1 cellular context compared by ENCODE assay signal in the genomic region with DNA sequence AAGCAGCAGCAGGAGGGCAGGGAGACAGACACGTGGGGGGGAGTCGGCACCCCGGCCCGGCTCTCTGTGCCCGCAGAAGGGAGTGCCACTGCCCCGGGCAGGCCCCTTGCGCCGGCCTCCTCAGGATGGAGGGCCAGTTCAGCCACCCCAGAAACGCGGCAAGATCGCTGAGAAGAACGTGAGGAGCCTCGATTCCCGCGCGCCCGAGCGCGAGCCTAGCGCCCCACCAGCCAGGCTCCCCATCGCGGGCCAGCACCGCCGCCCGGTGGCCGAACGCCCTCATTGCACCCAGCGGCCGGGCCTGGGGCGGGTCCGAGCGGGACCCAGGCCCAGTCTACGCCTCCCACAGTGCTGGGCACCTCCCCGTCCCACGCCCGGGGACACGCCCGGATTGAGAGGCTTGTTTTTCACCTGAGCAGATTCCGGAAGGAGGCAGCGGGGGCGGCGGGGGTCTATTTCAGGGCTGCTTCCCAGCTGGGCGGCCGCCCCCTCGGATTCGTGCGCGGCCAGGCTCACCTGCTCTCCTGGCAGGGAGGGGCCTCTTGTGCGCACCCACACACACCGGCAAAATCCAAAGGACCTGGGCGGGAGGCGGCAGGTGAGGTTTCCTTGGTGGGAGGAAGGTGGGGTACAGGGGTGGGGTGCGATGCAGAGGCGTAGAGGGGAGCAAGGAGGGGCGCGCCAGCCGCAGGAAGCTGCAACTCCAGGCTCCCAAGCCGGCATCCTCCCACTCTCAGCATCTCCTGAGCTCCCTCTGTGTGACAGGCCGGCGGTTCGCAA.
TF ChIP-seq lines count a peak whose summit lies in the region.

No MANE protein-coding gene starts in this region.

TF ChIP-seq in K562, 482 proteins besides CTCF, POLR2A, EP300 and RAD21 (continued from another document and continues in another):
- TF ChIP-seq ZNF224 (CRISPR knock-in tag; IDR thresholded peaks at IDR 0.05) = 0 out of 2 replicates have a peak, but pooled peaks have one; percentile 44
- TF ChIP-seq, protein P1, sequence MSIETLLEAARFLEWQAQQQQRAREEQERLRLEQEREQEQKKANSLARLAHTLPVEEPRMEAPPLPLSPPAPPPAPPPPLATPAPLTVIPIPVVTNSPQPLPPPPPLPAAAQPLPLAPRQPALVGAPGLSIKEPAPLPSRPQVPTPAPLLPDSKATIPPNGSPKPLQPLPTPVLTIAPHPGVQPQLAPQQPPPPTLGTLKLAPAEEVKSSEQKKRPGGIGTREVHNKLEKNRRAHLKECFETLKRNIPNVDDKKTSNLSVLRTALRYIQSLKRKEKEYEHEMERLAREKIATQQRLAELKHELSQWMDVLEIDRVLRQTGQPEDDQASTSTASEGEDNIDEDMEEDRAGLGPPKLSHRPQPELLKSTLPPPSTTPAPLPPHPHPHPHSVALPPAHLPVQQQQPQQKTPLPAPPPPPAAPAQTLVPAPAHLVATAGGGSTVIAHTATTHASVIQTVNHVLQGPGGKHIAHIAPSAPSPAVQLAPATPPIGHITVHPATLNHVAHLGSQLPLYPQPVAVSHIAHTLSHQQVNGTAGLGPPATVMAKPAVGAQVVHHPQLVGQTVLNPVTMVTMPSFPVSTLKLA (conservative IDR thresholded peaks at IDR 0.05) = 0 out of 4 replicates have a peak, but pooled peaks of 1 of the 2 experiments have one; percentile 19
- TF ChIP-seq MTA3 (IDR thresholded peaks at IDR 0.05; ENCODE audit: borderline replicate concordance) = 0 out of 2 replicates have a peak, but pooled peaks have one; percentile 19
- TF ChIP-seq, protein P2, sequence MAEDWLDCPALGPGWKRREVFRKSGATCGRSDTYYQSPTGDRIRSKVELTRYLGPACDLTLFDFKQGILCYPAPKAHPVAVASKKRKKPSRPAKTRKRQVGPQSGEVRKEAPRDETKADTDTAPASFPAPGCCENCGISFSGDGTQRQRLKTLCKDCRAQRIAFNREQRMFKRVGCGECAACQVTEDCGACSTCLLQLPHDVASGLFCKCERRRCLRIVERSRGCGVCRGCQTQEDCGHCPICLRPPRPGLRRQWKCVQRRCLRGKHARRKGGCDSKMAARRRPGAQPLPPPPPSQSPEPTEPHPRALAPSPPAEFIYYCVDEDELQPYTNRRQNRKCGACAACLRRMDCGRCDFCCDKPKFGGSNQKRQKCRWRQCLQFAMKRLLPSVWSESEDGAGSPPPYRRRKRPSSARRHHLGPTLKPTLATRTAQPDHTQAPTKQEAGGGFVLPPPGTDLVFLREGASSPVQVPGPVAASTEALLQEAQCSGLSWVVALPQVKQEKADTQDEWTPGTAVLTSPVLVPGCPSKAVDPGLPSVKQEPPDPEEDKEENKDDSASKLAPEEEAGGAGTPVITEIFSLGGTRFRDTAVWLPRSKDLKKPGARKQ (CRISPR knock-in tag; IDR thresholded peaks at IDR 0.05) = no peak
- TF ChIP-seq PCBP1 (IDR thresholded peaks at IDR 0.05; ENCODE audit: low read depth, low read length, poor library complexity, severe bottlenecking) = peak; percentile 34
- TF ChIP-seq GATA2 (CRISPR knock-in tag; IDR thresholded peaks at IDR 0.05) = 0 out of 2 replicates have a peak, but pooled peaks have one; percentile 27
- no peak for TF ChIP-seq NBN (IDR thresholded peaks at IDR 0.05; ENCODE audit: low read depth)
- TF ChIP-seq, protein P3, sequence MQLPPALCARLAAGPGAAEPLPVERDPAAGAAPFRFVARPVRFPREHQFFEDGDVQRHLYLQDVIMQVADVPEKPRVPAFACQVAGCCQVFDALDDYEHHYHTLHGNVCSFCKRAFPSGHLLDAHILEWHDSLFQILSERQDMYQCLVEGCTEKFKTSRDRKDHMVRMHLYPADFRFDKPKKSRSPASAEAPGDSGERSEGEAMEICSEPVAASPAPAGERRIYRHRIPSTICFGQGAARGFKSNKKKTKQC (CRISPR knock-in tag; IDR thresholded peaks at IDR 0.05) = peak; percentile 80; the same call in 1 of the 2 replicates
- no peak for TF ChIP-seq FOXM1 (IDR thresholded peaks at IDR 0.05; ENCODE audit: low read depth)
- TF ChIP-seq FOXM1 (CRISPR knock-in tag; IDR thresholded peaks at IDR 0.05; ENCODE audit: low read depth) = peak; percentile 62; the same call in 1 of the 2 replicates
- no peak for TF ChIP-seq ZBTB8A (IDR thresholded peaks at IDR 0.05; ENCODE audit: partially characterized antibody)
- TF ChIP-seq, protein P4, sequence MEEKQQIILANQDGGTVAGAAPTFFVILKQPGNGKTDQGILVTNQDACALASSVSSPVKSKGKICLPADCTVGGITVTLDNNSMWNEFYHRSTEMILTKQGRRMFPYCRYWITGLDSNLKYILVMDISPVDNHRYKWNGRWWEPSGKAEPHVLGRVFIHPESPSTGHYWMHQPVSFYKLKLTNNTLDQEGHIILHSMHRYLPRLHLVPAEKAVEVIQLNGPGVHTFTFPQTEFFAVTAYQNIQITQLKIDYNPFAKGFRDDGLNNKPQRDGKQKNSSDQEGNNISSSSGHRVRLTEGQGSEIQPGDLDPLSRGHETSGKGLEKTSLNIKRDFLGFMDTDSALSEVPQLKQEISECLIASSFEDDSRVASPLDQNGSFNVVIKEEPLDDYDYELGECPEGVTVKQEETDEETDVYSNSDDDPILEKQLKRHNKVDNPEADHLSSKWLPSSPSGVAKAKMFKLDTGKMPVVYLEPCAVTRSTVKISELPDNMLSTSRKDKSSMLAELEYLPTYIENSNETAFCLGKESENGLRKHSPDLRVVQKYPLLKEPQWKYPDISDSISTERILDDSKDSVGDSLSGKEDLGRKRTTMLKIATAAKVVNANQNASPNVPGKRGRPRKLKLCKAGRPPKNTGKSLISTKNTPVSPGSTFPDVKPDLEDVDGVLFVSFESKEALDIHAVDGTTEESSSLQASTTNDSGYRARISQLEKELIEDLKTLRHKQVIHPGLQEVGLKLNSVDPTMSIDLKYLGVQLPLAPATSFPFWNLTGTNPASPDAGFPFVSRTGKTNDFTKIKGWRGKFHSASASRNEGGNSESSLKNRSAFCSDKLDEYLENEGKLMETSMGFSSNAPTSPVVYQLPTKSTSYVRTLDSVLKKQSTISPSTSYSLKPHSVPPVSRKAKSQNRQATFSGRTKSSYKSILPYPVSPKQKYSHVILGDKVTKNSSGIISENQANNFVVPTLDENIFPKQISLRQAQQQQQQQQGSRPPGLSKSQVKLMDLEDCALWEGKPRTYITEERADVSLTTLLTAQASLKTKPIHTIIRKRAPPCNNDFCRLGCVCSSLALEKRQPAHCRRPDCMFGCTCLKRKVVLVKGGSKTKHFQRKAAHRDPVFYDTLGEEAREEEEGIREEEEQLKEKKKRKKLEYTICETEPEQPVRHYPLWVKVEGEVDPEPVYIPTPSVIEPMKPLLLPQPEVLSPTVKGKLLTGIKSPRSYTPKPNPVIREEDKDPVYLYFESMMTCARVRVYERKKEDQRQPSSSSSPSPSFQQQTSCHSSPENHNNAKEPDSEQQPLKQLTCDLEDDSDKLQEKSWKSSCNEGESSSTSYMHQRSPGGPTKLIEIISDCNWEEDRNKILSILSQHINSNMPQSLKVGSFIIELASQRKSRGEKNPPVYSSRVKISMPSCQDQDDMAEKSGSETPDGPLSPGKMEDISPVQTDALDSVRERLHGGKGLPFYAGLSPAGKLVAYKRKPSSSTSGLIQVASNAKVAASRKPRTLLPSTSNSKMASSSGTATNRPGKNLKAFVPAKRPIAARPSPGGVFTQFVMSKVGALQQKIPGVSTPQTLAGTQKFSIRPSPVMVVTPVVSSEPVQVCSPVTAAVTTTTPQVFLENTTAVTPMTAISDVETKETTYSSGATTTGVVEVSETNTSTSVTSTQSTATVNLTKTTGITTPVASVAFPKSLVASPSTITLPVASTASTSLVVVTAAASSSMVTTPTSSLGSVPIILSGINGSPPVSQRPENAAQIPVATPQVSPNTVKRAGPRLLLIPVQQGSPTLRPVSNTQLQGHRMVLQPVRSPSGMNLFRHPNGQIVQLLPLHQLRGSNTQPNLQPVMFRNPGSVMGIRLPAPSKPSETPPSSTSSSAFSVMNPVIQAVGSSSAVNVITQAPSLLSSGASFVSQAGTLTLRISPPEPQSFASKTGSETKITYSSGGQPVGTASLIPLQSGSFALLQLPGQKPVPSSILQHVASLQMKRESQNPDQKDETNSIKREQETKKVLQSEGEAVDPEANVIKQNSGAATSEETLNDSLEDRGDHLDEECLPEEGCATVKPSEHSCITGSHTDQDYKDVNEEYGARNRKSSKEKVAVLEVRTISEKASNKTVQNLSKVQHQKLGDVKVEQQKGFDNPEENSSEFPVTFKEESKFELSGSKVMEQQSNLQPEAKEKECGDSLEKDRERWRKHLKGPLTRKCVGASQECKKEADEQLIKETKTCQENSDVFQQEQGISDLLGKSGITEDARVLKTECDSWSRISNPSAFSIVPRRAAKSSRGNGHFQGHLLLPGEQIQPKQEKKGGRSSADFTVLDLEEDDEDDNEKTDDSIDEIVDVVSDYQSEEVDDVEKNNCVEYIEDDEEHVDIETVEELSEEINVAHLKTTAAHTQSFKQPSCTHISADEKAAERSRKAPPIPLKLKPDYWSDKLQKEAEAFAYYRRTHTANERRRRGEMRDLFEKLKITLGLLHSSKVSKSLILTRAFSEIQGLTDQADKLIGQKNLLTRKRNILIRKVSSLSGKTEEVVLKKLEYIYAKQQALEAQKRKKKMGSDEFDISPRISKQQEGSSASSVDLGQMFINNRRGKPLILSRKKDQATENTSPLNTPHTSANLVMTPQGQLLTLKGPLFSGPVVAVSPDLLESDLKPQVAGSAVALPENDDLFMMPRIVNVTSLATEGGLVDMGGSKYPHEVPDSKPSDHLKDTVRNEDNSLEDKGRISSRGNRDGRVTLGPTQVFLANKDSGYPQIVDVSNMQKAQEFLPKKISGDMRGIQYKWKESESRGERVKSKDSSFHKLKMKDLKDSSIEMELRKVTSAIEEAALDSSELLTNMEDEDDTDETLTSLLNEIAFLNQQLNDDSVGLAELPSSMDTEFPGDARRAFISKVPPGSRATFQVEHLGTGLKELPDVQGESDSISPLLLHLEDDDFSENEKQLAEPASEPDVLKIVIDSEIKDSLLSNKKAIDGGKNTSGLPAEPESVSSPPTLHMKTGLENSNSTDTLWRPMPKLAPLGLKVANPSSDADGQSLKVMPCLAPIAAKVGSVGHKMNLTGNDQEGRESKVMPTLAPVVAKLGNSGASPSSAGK (IDR thresholded peaks at IDR 0.05) = peak; percentile 76
- TF ChIP-seq, protein P5, sequence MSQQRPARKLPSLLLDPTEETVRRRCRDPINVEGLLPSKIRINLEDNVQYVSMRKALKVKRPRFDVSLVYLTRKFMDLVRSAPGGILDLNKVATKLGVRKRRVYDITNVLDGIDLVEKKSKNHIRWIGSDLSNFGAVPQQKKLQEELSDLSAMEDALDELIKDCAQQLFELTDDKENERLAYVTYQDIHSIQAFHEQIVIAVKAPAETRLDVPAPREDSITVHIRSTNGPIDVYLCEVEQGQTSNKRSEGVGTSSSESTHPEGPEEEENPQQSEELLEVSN (IDR thresholded peaks at IDR 0.05; ENCODE audit: borderline replicate concordance in 1 of 2, extremely low read depth in 1 of 2, insufficient read depth in 1 of 2, insufficient read length in 1 of 2, low read depth in 1 of 2, low read length in 1 of 2, poor library complexity in 1 of 2, severe bottlenecking in 1 of 2) = peak; percentile 90 to 97
- peak; percentile 60 for TF ChIP-seq RBM25 (IDR thresholded peaks at IDR 0.05; ENCODE audit: low read depth, low read length, severe bottlenecking)
- peak; percentile 79; the same call in 1 of the 2 replicates for TF ChIP-seq ARID2 (IDR thresholded peaks at IDR 0.05)
- TF ChIP-seq, protein P6, sequence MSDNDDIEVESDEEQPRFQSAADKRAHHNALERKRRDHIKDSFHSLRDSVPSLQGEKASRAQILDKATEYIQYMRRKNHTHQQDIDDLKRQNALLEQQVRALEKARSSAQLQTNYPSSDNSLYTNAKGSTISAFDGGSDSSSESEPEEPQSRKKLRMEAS (CRISPR knock-in tag; IDR thresholded peaks at IDR 0.05) = peak; percentile 71
- TF ChIP-seq SIN3B (IDR thresholded peaks at IDR 0.05; ENCODE audit: low read depth) = no peak
- peak; percentile 57; the same call in 1 of the 2 replicates for TF ChIP-seq CTBP1 (IDR thresholded peaks at IDR 0.05; ENCODE audit: borderline replicate concordance)
- peak; percentile 98 for TF ChIP-seq SMC3 (conservative IDR thresholded peaks at IDR 0.05; ENCODE audit: insufficient read depth, low read depth, low read length)
- TF ChIP-seq XRCC5 (IDR thresholded peaks at IDR 0.05; ENCODE audit: low read depth, low read length) = peak; percentile 78; the same call in 1 of the 2 replicates
- peak; percentile 46; the same call in 1 of the 2 replicates for TF ChIP-seq EGR1 (conservative IDR thresholded peaks at IDR 0.05)
- peak; percentile 64; the same call in 1 of the 2 replicates for TF ChIP-seq CXXC5 (CRISPR knock-in tag; IDR thresholded peaks at IDR 0.05)
- no peak for TF ChIP-seq SRSF3 (IDR thresholded peaks at IDR 0.05; ENCODE audit: insufficient read depth, low read length)
- peak; percentile 21; the same call in 1 of the 2 replicates for TF ChIP-seq JUND (IDR thresholded peaks at IDR 0.05; ENCODE audit: borderline replicate concordance, low read depth, low read length)
- TF ChIP-seq JUND (tag; IDR thresholded peaks at IDR 0.05; ENCODE audit: borderline replicate concordance, low read depth, low read length) = no peak
- TF ChIP-seq, protein P7, sequence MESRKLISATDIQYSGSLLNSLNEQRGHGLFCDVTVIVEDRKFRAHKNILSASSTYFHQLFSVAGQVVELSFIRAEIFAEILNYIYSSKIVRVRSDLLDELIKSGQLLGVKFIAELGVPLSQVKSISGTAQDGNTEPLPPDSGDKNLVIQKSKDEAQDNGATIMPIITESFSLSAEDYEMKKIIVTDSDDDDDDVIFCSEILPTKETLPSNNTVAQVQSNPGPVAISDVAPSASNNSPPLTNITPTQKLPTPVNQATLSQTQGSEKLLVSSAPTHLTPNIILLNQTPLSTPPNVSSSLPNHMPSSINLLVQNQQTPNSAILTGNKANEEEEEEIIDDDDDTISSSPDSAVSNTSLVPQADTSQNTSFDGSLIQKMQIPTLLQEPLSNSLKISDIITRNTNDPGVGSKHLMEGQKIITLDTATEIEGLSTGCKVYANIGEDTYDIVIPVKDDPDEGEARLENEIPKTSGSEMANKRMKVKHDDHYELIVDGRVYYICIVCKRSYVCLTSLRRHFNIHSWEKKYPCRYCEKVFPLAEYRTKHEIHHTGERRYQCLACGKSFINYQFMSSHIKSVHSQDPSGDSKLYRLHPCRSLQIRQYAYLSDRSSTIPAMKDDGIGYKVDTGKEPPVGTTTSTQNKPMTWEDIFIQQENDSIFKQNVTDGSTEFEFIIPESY (CRISPR knock-in tag; IDR thresholded peaks at IDR 0.05) = 0 out of 2 replicates have a peak, but pooled peaks have one; percentile 15
- TF ChIP-seq POLR3G (IDR thresholded peaks at IDR 0.05; ENCODE audit: extremely low read depth, insufficient read length, insufficient replicate concordance) = no peak
- no peak for TF ChIP-seq DIDO1 (tag; IDR thresholded peaks at IDR 0.05; ENCODE audit: low read depth)
- peak; percentile 69 for TF ChIP-seq CHD2 (IDR thresholded peaks at IDR 0.05; ENCODE audit: low read depth, low read length)
- TF ChIP-seq ZNF263 (CRISPR knock-in tag; IDR thresholded peaks at IDR 0.05; ENCODE audit: borderline replicate concordance) = no peak
- TF ChIP-seq ETV6 (IDR thresholded peaks at IDR 0.05; ENCODE audit: borderline replicate concordance in 1 of 2, low read depth in 2 of 2, low read length in 1 of 2) = no peak
- 0 out of 2 replicates have a peak, but pooled peaks have one; percentile 38 for TF ChIP-seq ETV6 (CRISPR knock-in tag; IDR thresholded peaks at IDR 0.05; ENCODE audit: borderline replicate concordance)
- peak; percentile 62; the same call in 1 of the 2 replicates for TF ChIP-seq CBFB (CRISPR knock-in tag; IDR thresholded peaks at IDR 0.05)
- TF ChIP-seq, protein P8, sequence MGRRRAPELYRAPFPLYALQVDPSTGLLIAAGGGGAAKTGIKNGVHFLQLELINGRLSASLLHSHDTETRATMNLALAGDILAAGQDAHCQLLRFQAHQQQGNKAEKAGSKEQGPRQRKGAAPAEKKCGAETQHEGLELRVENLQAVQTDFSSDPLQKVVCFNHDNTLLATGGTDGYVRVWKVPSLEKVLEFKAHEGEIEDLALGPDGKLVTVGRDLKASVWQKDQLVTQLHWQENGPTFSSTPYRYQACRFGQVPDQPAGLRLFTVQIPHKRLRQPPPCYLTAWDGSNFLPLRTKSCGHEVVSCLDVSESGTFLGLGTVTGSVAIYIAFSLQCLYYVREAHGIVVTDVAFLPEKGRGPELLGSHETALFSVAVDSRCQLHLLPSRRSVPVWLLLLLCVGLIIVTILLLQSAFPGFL (CRISPR knock-in tag; IDR thresholded peaks at IDR 0.05) = no peak
